In the genomic region with DNA sequence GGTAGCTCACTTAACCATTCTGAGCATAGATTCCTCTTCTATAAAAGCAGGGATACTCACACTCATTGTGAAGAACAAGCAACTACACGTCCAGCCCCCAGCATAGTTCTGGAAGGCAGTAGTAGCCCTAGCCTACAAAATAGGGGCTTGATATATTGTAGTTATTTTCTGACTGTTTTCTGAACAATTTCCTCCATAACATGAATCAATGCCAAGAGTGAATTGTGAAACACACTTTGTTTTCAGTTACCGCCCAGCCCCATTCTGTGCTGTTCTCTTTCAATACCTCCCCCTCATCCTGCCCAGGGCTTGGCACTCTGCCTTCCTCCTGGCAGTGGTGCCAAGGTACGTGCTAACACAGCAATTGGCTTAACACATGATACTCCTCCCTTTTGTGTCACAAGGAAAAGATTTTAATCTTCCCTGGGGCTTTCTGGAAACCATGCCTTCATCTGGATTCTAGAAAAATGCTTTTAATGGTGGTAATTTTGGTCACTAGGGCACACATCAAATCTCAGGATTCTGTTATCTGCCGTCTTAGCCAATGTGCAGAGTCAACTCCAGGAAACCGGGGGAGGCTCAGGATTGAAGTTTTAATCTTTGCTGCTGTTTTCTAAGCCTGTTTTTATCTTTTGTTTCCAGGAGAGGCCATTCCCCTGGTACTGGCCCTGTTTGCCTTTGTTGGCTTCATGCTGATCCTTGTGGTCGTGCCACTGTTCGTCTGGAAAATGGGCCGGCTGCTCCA, we compare ENCODE assay signal across 9 cellular contexts. TPM values are rescaled to one million over a fixed set of nuclear protein-coding genes. Genes with fewer than 3 reads are reported as not detected.
DNase-seq lines count a peak whose midpoint lies in the region; ATAC-seq lines count a peak whose summit lies in the region.
"Had no signal": no experiment of that assay in that cellular context is flagged by ENCODE, and none has a peak within 500 bp of the region (broad histone marks: within the 10 kb centered on the region; RNA-seq: fewer than 3 reads in every experiment).

No MANE protein-coding gene starts in this region.

- H3K9me3 Mint-ChIP-seq in natural killer cell treated with Interleukin-12 subunit alpha and Interleukin-12 subunit beta and Interleukin-15 and Interleukin-18, amount 100 ng/mL, for 72 hours: no peaks in the 10 kb centered on the region

- no peaks in the 10 kb centered on the region for H3K27me3 Mint-ChIP-seq in natural killer cell treated with Interleukin-12 subunit alpha and Interleukin-12 subunit beta and Interleukin-15 and Interleukin-18, amount 100 ng/mL, for 72 hours
- H3K27me3 Mint-ChIP-seq: activated naive CD8-positive, alpha-beta T cell had no signal

- no peak for ATAC-seq in HG03175 (IDR thresholded peaks at IDR 0.05; ENCODE audit: unreplicated experiment)
- ATAC-seq in natural killer cell treated with Interleukin-12 subunit alpha and Interleukin-12 subunit beta and Interleukin-15 and Interleukin-18, amount 100 ng/mL, for 72 hours: no peak

- H3K27ac Mint-ChIP-seq in natural killer cell treated with Interleukin-12 subunit alpha and Interleukin-12 subunit beta and Interleukin-15 and Interleukin-18, amount 100 ng/mL, for 72 hours: no peak overlapping the region
- H3K27ac Mint-ChIP-seq: activated naive CD8-positive, alpha-beta T cell had no signal

- no peaks in the 10 kb centered on the region for H3K4me1 ChIP-seq in SJCRH30

- no peak overlapping the region for H3K4me3 Mint-ChIP-seq in natural killer cell treated with Interleukin-12 subunit alpha and Interleukin-12 subunit beta and Interleukin-15 and Interleukin-18, amount 100 ng/mL, for 72 hours
- H3K4me3 Mint-ChIP-seq: activated naive CD8-positive, alpha-beta T cell had no signal

- H3K36me3 ChIP-seq in SJCRH30: no peaks in the 10 kb centered on the region

- H3K4me1 Mint-ChIP-seq in natural killer cell treated with Interleukin-12 subunit alpha and Interleukin-12 subunit beta and Interleukin-15 and Interleukin-18, amount 100 ng/mL, for 72 hours (ENCODE audit: low read depth in 2 of 2): peaks cover 0 to 4% of the 10 kb centered on the region in 2 donors

- no peak overlapping the region for H3K4me3 ChIP-seq in SJCRH30

- DNase-seq in COLO829 (ENCODE audit: low spot score) (peak; percentile 92), NCI-H2196 (lab: John Stamatoyannopoulos, UW; ENCODE audit: unreplicated experiment) (peak; percentile 93), dermis microvascular lymphatic vessel endothelial cell (ENCODE audit: low read depth in 2 of 2) (peak; percentile 90 to 96), myocyte (ENCODE audit: low read depth) (peak; percentile 72), SJCRH30 (no peak), NCI-H82 treated with DMSO at 0.1 percent for 48 hours (lab: John Stamatoyannopoulos, UW; ENCODE audit: unreplicated experiment) (no peak)
- DNase-seq in natural killer cell treated with Interleukin-12 subunit alpha and Interleukin-12 subunit beta and Interleukin-15 and Interleukin-18, amount 100 ng/mL, for 72 hours (ENCODE audit: low spot score): no peak

- H3K27ac ChIP-seq in SJCRH30: no peak overlapping the region

- H3K36me3 Mint-ChIP-seq in natural killer cell treated with Interleukin-12 subunit alpha and Interleukin-12 subunit beta and Interleukin-15 and Interleukin-18, amount 100 ng/mL, for 72 hours: no peaks in the 10 kb centered on the region
- H3K36me3 Mint-ChIP-seq: activated naive CD8-positive, alpha-beta T cell had no signal

- no peaks in the 10 kb centered on the region for H3K27me3 ChIP-seq in SJCRH30

- H3K9me3 ChIP-seq in SJCRH30 (replicated peaks): no peaks in the 10 kb centered on the region

RNA-seq across cellular contexts. Expression of a gene that starts 37.2 kb away (rescaled TPM):
- total RNA-seq in dermis microvascular lymphatic vessel endothelial cell: 0.51 and 0.63 TPM in 2 replicates
- 0.83 and 1.0 TPM in 2 replicates for total RNA-seq in myocyte
- 14.8 TPM for polyA plus RNA-seq in myocyte (2012)
- 1.0 and 1.3 TPM in 2 replicates for total RNA-seq in SJCRH30 (2014; rRNA removed; shearing (Covaris generic))
- total RNA-seq in natural killer cell treated with Interleukin-12 subunit alpha and Interleukin-12 subunit beta and Interleukin-15 and Interleukin-18, amount 100 ng/mL, for 72 hours: 1 to 10 TPM; 3.4 to 8.7 TPM

Comparison
In these comparisons a context has a peak if more than half of its experiments do, and no peak if none do; other contexts are left out.
1. DNase-seq: peak in COLO829 (single experiment), NCI-H2196 (single experiment), dermis microvascular lymphatic vessel endothelial cell (2 of 2) and myocyte (single experiment); none in SJCRH30 (0 of 2), NCI-H82 treated with DMSO at 0.1 percent for 48 hours (single experiment) and natural killer cell treated with Interleukin-12 subunit alpha and Interleukin-12 subunit beta and Interleukin-15 and Interleukin-18, amount 100 ng/mL, for 72 hours (single experiment).